Comparison of ENCODE assay signal across 26 cellular contexts in the genomic region with DNA sequence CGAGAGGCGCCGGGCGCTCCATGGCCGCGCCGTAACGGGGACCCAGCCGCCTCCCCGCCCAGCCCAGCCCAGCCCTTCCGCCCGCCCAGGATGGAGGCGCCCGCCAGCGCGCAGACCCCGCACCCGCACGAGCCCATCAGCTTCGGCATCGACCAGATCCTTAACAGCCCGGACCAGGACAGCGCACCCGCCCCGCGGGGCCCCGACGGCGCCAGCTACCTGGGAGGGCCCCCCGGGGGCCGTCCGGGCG. TPM values are rescaled to one million over a fixed set of nuclear protein-coding genes. Genes with fewer than 3 reads are reported as not detected.
DNase-seq lines count a peak whose midpoint lies in the region; ATAC-seq and TF ChIP-seq lines count a peak whose summit lies in the region.
"Had no signal": no experiment of that assay in that cellular context is flagged by ENCODE, and none has a peak within 500 bp of the region (broad histone marks: within the 10 kb centered on the region; RNA-seq: fewer than 3 reads in every experiment).

No MANE protein-coding gene starts in this region.

- H3K9me3 Mint-ChIP-seq in glutamatergic neuron (ENCODE audit: unreplicated experiment) (peaks cover 38% of the 10 kb centered on the region), neural crest cell (no peaks in the 10 kb centered on the region)
- H3K9me3 Mint-ChIP-seq in activated CD4-positive, alpha-beta memory T cell treated with anti-CD3 and anti-CD28 coated beads for 36 hours, result no peaks in the 10 kb centered on the region
- H3K9me3 Mint-ChIP-seq: activated T-cell treated with anti-CD3 and anti-CD28 coated beads, Interleukin-2, amount 50 U/mL, for 4 hours had no signal

- H3K36me3 Mint-ChIP-seq in glutamatergic neuron (ENCODE audit: unreplicated experiment), result peaks cover 14% of the 10 kb centered on the region
- peaks cover 4% of the 10 kb centered on the region for H3K36me3 Mint-ChIP-seq in neural crest cell (ENCODE audit: low read depth)
- H3K36me3 Mint-ChIP-seq in activated CD4-positive, alpha-beta memory T cell treated with anti-CD3 and anti-CD28 coated beads for 36 hours, result no peaks in the 10 kb centered on the region

- H2AK9ac ChIP-seq in IMR-90 (replicated peaks; ENCODE audit: low read depth, low read length, poor library complexity), result no peak overlapping the region

- in situ Hi-C loops in GM13977 (cut with MboI; ENCODE audit: low pct_unique_long_range_greater_than_20kb, low sequenced_read_pairs, unreplicated experiment) (loop anchor here (25.0 kb wide), 1 partner anchor 1928 kb away; the partner anchor contains the start of gene NKX2-5), IMR-90 (cut with MboI; ENCODE audit: low sequenced_read_pairs) (no loop called here)

- H2BK5ac ChIP-seq in IMR-90 (ENCODE audit: low read depth, low read length, poor library complexity, severe bottlenecking), result no peak overlapping the region

- DNase-seq in GM13977 (ENCODE audit: low spot score) (peak; percentile 38), IMR-90 (no peak), glutamatergic neuron (peak; percentile 75), neural crest cell (ENCODE audit: low read depth, low spot score) (no peak)
- DNase-seq in activated CD4-positive, alpha-beta memory T cell treated with anti-CD3 and anti-CD28 coated beads for 36 hours, result no peak
- DNase-seq in activated CD8-positive, alpha-beta memory T cell treated with anti-CD3 and anti-CD28 coated beads for 24 hours, result no peak
- DNase-seq: activated CD8-positive, alpha-beta T cell treated with anti-CD3 and anti-CD28 coated beads, Interleukin-2, amount 10 ng/mL, durations not matched to agents 7 days and 5 days; activated naive CD4-positive, alpha-beta T cell; activated T-cell treated with anti-CD3 and anti-CD28 coated beads, Interleukin-2, amount 50 U/mL, for 4 hours; amniotic stem cell; hypothalamus; Kasumi-1; NCI-H187 treated with DMSO at 0.1 percent for 48 hours; stimulated activated CD4-positive, alpha-beta T cell treated with anti-CD3 and anti-CD28 coated beads, Interleukin-1b, Interleukin-23, amount 100 ng/mL, for 48 hours; T1000 had no signal

- H3K79me1 ChIP-seq in IMR-90 (ENCODE audit: low read depth in 1 of 2, low read length in 2 of 2), result no peaks in the 10 kb centered on the region

- POLR2A ChIA-PET in IMR-90 (lab: Charles Lee; ENCODE audit: unreplicated experiment), result no interaction called here
- POLR2A ChIA-PET in activated CD4-positive, alpha-beta memory T cell treated with anti-CD3 and anti-CD28 coated beads for 36 hours (lab: Charles Lee), result no interaction called here

- no peak overlapping the region for H3K56ac ChIP-seq in IMR-90 (ENCODE audit: extremely low read depth, insufficient read depth, low read length)

- H3K4me3 ChIP-seq in IMR-90 (ENCODE audit: insufficient read depth, low read depth, low read length), result no peak overlapping the region
- H3K4me3 ChIP-seq: thoracic aorta had no signal

- H3K18ac ChIP-seq in IMR-90 (ENCODE audit: low read depth, low read length), result no peak overlapping the region

- no peak overlapping the region for H3K14ac ChIP-seq in IMR-90 (replicated peaks; ENCODE audit: low read depth, low read length)

- dilution Hi-C loops in IMR-90 (cut with HindIII; ENCODE audit: low sequenced_read_pairs, unreplicated experiment), result no loop called here

- H3K4ac ChIP-seq in IMR-90 (ENCODE audit: low read depth, low read length), result no peak overlapping the region

- CTCF ChIA-PET in IMR-90 (lab: Yijun Ruan, JAX), result no interaction called here
- CTCF ChIA-PET in activated CD4-positive, alpha-beta memory T cell treated with anti-CD3 and anti-CD28 coated beads for 36 hours (lab: Charles Lee), result no interaction called here

- H3K4me2 ChIP-seq in IMR-90 (ENCODE audit: low read depth, low read length), result no peak overlapping the region

- H3K27ac ChIP-seq in IMR-90 (ENCODE audit: insufficient read depth, low read length), result no peak overlapping the region
- H3K27ac ChIP-seq: thoracic aorta had no signal

- no peak for TF ChIP-seq CTCF in GM13977 (IDR thresholded peaks at IDR 0.05; ENCODE audit: extremely low read depth, insufficient read depth, missing control alignments)
- TF ChIP-seq CTCF in IMR-90 (conservative IDR thresholded peaks at IDR 0.05; ENCODE audit: low read depth, low read length), result no peak
- TF ChIP-seq CTCF in glutamatergic neuron (IDR thresholded peaks at IDR 0.05; ENCODE audit: partially characterized antibody, unreplicated experiment), result no peak
- no peak for TF ChIP-seq CTCF in neural crest cell (conservative IDR thresholded peaks at IDR 0.05)

- H3K27me3 Mint-ChIP-seq in glutamatergic neuron (ENCODE audit: unreplicated experiment) (peaks cover 43% of the 10 kb centered on the region), neural crest cell (ENCODE audit: low read depth) (peaks cover 92% of the 10 kb centered on the region)
- peaks cover 63% of the 10 kb centered on the region for H3K27me3 Mint-ChIP-seq in activated CD4-positive, alpha-beta memory T cell treated with anti-CD3 and anti-CD28 coated beads for 36 hours

- H3K23ac ChIP-seq in IMR-90 (ENCODE audit: low read depth, low read length), result no peak overlapping the region

- H2BK120ac ChIP-seq in IMR-90 (ENCODE audit: low read depth, low read length), result no peak overlapping the region

- H3K36me3 ChIP-seq in IMR-90 (ENCODE audit: control insufficient read depth, insufficient read depth, low read length), result no peaks in the 10 kb centered on the region
- H3K36me3 ChIP-seq: thoracic aorta had no signal

- BruUV-seq in IMR-90 (replicated peaks; lab: Mats Ljungman, UMichigan), result no TSS peak

- peaks cover 1% of the 10 kb centered on the region; the same call in 1 of the 2 replicates for H3K4me1 ChIP-seq in IMR-90 (ENCODE audit: control insufficient read depth, insufficient read depth, low read length)

- no peak overlapping the region for H2AK5ac ChIP-seq in IMR-90 (ENCODE audit: low read depth, low read length)

- H3K27me3 ChIP-seq in IMR-90 (ENCODE audit: control insufficient read depth, insufficient read depth, low read length), result peaks cover 97% of the 10 kb centered on the region

- H4K20me1 ChIP-seq in IMR-90 (ENCODE audit: insufficient read depth, low read length), result peaks cover 7% of the 10 kb centered on the region

- WGBS in IMR-90 (ENCODE audit: extremely low coverage in 2 of 2, insufficient read length in 1 of 2), 2 experiments, result 5% methylated on average over 18 of the region's 33 CpGs; no CpG with 5 or more reads in 1 of the 2 experiments

- peaks cover 18% of the 10 kb centered on the region for H3K9me3 ChIP-seq in IMR-90 (ENCODE audit: control insufficient read depth, insufficient read depth, low read length)
- H3K9me3 ChIP-seq: thoracic aorta had no signal

- H4K8ac ChIP-seq in IMR-90 (ENCODE audit: low read depth in 2 of 2, low read length in 2 of 2), result no peak overlapping the region

- no peak for TF ChIP-seq RAD21 in IMR-90 (IDR thresholded peaks at IDR 0.05; ENCODE audit: low read length)

- TF ChIP-seq POLR2A in IMR-90 (IDR thresholded peaks at IDR 0.05; ENCODE audit: low read depth, low read length), result no peak

- H3K4me1 Mint-ChIP-seq in glutamatergic neuron (ENCODE audit: low read depth, unreplicated experiment) (peaks cover 19% of the 10 kb centered on the region), neural crest cell (peaks cover 16% of the 10 kb centered on the region)
- H3K4me1 Mint-ChIP-seq in activated CD4-positive, alpha-beta memory T cell treated with anti-CD3 and anti-CD28 coated beads for 36 hours (ENCODE audit: low read depth), result peaks cover 27% of the 10 kb centered on the region

- H3K9me1 ChIP-seq in IMR-90 (ENCODE audit: insufficient read depth, low read length), result no peaks in the 10 kb centered on the region

- H4K91ac ChIP-seq in IMR-90 (ENCODE audit: insufficient read depth, low read depth, low read length), result no peak overlapping the region

- H3K9ac ChIP-seq in IMR-90 (ENCODE audit: low read depth, low read length), result no peak overlapping the region

- no peak overlapping the region for H2BK20ac ChIP-seq in IMR-90 (ENCODE audit: low read depth, low read length)

- no peak overlapping the region for H4K5ac ChIP-seq in IMR-90 (ENCODE audit: low read depth, low read length)

- peak overlapping the region; percentile 23 for H2AFZ ChIP-seq in IMR-90 (replicated peaks; ENCODE audit: low read length, poor library complexity)

- ATAC-seq in IMR-90 (ENCODE audit: low read depth) (no peak; the same call in 1 of the 2 replicates), GM21723 (IDR thresholded peaks at IDR 0.05; ENCODE audit: unreplicated experiment) (no peak), GM21390 (IDR thresholded peaks at IDR 0.05; ENCODE audit: unreplicated experiment) (no peak)
- ATAC-seq: activated T-cell treated with anti-CD3 and anti-CD28 coated beads, Interleukin-2, amount 50 U/mL, for 4 hours; stimulated activated memory B cell treated with anti-CD40 and anti-IgM and Interleukin-4, amounts not matched to agents 10 μg/mL and 1 μg/mL and 100 μg/mL, for 72 hours had no signal

- H3K4me3 Mint-ChIP-seq in glutamatergic neuron (ENCODE audit: unreplicated experiment) (peak overlapping the region; percentile 91), neural crest cell (peak overlapping the region; percentile 79)
- no peak overlapping the region for H3K4me3 Mint-ChIP-seq in activated CD4-positive, alpha-beta memory T cell treated with anti-CD3 and anti-CD28 coated beads for 36 hours
- H3K4me3 Mint-ChIP-seq: activated T-cell treated with anti-CD3 and anti-CD28 coated beads, Interleukin-2, amount 50 U/mL, for 4 hours had no signal

- intact Hi-C loops in IMR-90 (cut with micrococcal nuclease), result no loop called here
- intact Hi-C loops in activated CD4-positive, alpha-beta memory T cell treated with anti-CD3 and anti-CD28 coated beads for 36 hours (cut with micrococcal nuclease), result no loop called here

- H3K27ac Mint-ChIP-seq in glutamatergic neuron (ENCODE audit: unreplicated experiment) (peak overlapping the region; percentile 94), neural crest cell (ENCODE audit: unreplicated experiment) (no peak overlapping the region)
- no peak overlapping the region for H3K27ac Mint-ChIP-seq in activated CD4-positive, alpha-beta memory T cell treated with anti-CD3 and anti-CD28 coated beads for 36 hours
- H3K27ac Mint-ChIP-seq: progenitor cell of endocrine pancreas; stimulated activated memory B cell treated with anti-CD40 and anti-IgM and Interleukin-4, amounts not matched to agents 10 μg/mL and 1 μg/mL and 100 μg/mL, for 72 hours had no signal

- no peak overlapping the region for H2BK15ac ChIP-seq in IMR-90 (ENCODE audit: low read depth, low read length)

TF ChIP-seq in IMR-90, 13 proteins besides CTCF, POLR2A, EP300 and RAD21 (continues in another document):
- no peak for TF ChIP-seq NFE2L2 (IDR thresholded peaks at IDR 0.05; ENCODE audit: low read depth, low read length)

RNA-seq across cellular contexts. Expression of gene TLX3, which starts 0.2 kb away (rescaled TPM):
- total RNA-seq in IMR-90 (2012; rRNA removed) (not detected in 2 replicates), glutamatergic neuron (ENCODE audit: unreplicated experiment) (161 TPM), neural crest cell (0.51 and 0.52 TPM in 2 replicates)
- not detected in 2 replicates for polyA plus RNA-seq in IMR-90 (2012; rRNA removed)
- polyA plus RNA-seq in IMR-90 (2012; cell fraction: cytosol; rRNA removed), result not detected in 2 replicates
- polyA plus RNA-seq in IMR-90 (2012; cell fraction: nucleus; rRNA removed; ENCODE audit: low replicate concordance), result not detected in 2 replicates
- not detected for total RNA-seq in activated CD4-positive, alpha-beta memory T cell treated with anti-CD3 and anti-CD28 coated beads for 36 hours
- total RNA-seq: activated CD8-positive, alpha-beta T cell treated with anti-CD3 and anti-CD28 coated beads, Interleukin-2, amount 10 ng/mL, durations not matched to agents 7 days and 5 days; activated T-cell treated with anti-CD3 and anti-CD28 coated beads, Interleukin-2, amount 50 U/mL, for 4 hours; cardiac septum; dermis microvascular lymphatic vessel endothelial cell; mesenteric fat pad; progenitor cell of endocrine pancreas; skeletal muscle tissue; thoracic aorta had no signal
- polyA plus RNA-seq: AG04450, neural cell had no signal

Comparison
In these comparisons a context has a peak if more than half of its experiments do, and no peak if none do; other contexts are left out.
1. DNase-seq: peak in GM13977 (single experiment) and glutamatergic neuron (single experiment); none in IMR-90 (single experiment), neural crest cell (single experiment), activated CD4-positive, alpha-beta memory T cell treated with anti-CD3 and anti-CD28 coated beads for 36 hours (single experiment) and activated CD8-positive, alpha-beta memory T cell treated with anti-CD3 and anti-CD28 coated beads for 24 hours (single experiment).
2. RNA of gene TLX3, which starts 0.2 kb away (total RNA-seq): 161 TPM in glutamatergic neuron (single experiment); 0.51 to 0.52 TPM in neural crest cell, not detected in IMR-90 and not detected in activated CD4-positive, alpha-beta memory T cell treated with anti-CD3 and anti-CD28 coated beads for 36 hours; every median in the first group is over 100 times any median in the second.